In the genomic region with DNA sequence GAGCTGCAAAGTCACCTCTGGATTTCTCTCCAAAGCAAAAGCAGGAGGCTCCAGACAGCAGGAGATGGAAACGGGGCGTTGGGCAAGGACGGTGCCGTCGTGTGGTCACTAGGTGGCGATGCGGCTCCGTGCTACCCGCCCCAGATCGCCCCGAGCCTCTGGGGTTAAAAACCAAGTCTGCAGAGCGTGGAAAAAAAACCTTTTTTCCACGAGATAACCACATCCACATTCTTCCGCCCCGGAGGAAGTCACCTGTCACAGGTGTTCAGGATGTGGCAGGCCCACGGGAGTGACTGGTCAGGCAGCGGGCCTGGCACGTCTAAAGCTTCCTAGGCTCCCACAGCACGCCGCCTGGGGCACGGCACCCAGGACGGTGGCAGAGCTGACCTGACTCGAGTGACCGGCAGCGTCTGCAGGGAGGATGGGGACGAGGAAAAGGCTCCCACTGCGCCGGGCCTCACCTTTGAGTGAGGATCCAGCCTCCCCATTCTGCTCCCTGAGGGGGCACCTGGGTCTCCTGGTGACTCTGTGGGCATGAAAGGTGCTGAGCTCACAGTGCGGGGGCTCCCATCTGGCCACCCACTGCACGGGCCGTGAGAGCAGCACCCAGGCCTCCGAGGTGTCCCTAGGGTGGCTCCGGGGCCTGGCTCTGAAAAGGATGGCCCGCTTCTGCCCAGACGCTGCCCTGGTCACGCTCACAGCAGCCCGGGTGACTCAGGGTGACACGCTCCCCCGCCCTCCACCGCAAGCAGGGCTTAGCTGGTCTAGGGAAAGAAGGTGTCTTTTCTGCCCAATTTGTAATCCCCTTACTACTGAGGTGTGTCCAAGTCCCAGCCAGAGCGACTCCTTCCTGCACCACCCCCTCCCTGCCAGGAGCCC, we compare ENCODE assay signal across 8 cellular contexts.
A peak's percentile ranks its signal among the peaks of the same experiment; 100 is the strongest.
DNase-seq lines count a peak whose midpoint lies in the region; ATAC-seq and TF ChIP-seq lines count a peak whose summit lies in the region.

No MANE protein-coding gene starts in this region.

- DNase-seq in NCI-H2196 treated with DMSO at 0.1 percent for 48 hours (lab: John Stamatoyannopoulos, UW; ENCODE audit: unreplicated experiment) (peak; percentile 50), caudate nucleus (lab: John Stamatoyannopoulos, UW) (peak in 55 of 61 donors; percentile 25 to 83 (median 62)), kidney glomerular epithelial cell (lab: John Stamatoyannopoulos, UW) (peak; percentile 71)
- peak; percentile 68 to 77 for DNase-seq in stimulated activated CD4-positive, alpha-beta T cell treated with anti-CD3 and anti-CD28 coated beads, Interleukin-1b, Interleukin-23, amount 100 ng/mL, for 4 hours (ENCODE audit: low read depth in 2 of 2)

- peak; percentile 95 for TF ChIP-seq CTCF in GM12873 (IDR thresholded peaks at IDR 0.05; ENCODE audit: insufficient read depth, low read depth, low read length, missing control alignments)

- H3K27ac ChIP-seq in caudate nucleus (ENCODE audit: low read depth, low read length), result peak overlapping the region; percentile 72

- ATAC-seq in HG02970 (IDR thresholded peaks at IDR 0.05; ENCODE audit: low FRiP score, unreplicated experiment), result peak; percentile 68
- ATAC-seq in activated CD4-positive, CD25-positive, alpha-beta regulatory T cell treated with anti-CD3 and anti-CD28 coated beads, Interleukin-2, amount 50 U/mL, for 24 hours, result peak; percentile 82 to 91
- ATAC-seq in GM21526 (IDR thresholded peaks at IDR 0.05; ENCODE audit: low FRiP score, unreplicated experiment), result no peak
